In genomic region chr2:109433486-109433885, GRCh38 we compare ENCODE assay signal across 31 cellular contexts.
"Had no signal": no experiment of that assay in that cellular context is flagged by ENCODE, and none has a peak within 500 bp of the region (broad histone marks: within the 10 kb centered on the region; RNA-seq: fewer than 3 reads in every experiment).

No MANE protein-coding gene starts in this region.

- H3K27me3 ChIP-seq: cardiac muscle cell, MG63, Peyer's patch had no signal

- H3K36me3 Mint-ChIP-seq: activated naive CD4-positive, alpha-beta T cell treated with anti-CD3 and anti-CD28 coated beads, Interleukin-2, amount 10 ng/mL, durations not matched to agents 7 days and 5 days had no signal

- H3K9me3 ChIP-seq: MG63, Peyer's patch had no signal

- H3K4me1 Mint-ChIP-seq: activated CD4-positive, alpha-beta T cell treated with anti-CD3 and anti-CD28 coated beads for 36 hours; activated naive CD4-positive, alpha-beta T cell treated with anti-CD3 and anti-CD28 coated beads, Interleukin-2, amount 10 ng/mL, durations not matched to agents 7 days and 5 days had no signal

- H3K36me3 ChIP-seq: cardiac muscle cell, MG63, Peyer's patch, WERI-Rb-1 had no signal

- H3K27me3 Mint-ChIP-seq: activated CD4-positive, alpha-beta T cell treated with anti-CD3 and anti-CD28 coated beads for 36 hours; activated CD4-positive, alpha-beta T cell treated with anti-CD3 and anti-CD28 coated beads, Interleukin-2, amount 10 ng/mL, durations not matched to agents 7 days and 5 days; activated naive CD4-positive, alpha-beta T cell treated with anti-CD3 and anti-CD28 coated beads, Interleukin-2, amount 10 ng/mL, durations not matched to agents 7 days and 5 days; activated naive CD8-positive, alpha-beta T cell; activated T-cell treated with anti-CD3 and anti-CD28 coated beads, Interleukin-2, amount 50 U/mL, for 24 hours had no signal

- H3K4me1 ChIP-seq: Peyer's patch had no signal

- ATAC-seq: activated CD4-positive, alpha-beta T cell treated with anti-CD3 and anti-CD28 coated beads for 36 hours; activated CD4-positive, CD25-positive, alpha-beta regulatory T cell treated with anti-CD3 and anti-CD28 coated beads, Interleukin-2, amount 50 U/mL, for 24 hours; activated CD8-positive, alpha-beta T cell treated with anti-CD3 and anti-CD28 coated beads, Interleukin-2, amount 10 ng/mL, durations not matched to agents 7 days and 5 days; PC-3 had no signal

- DNase-seq: activated CD4-positive, alpha-beta T cell treated with anti-CD3 and anti-CD28 coated beads for 36 hours; activated CD4-positive, alpha-beta T cell treated with anti-CD3 and anti-CD28 coated beads, Interleukin-2, amount 10 ng/mL, durations not matched to agents 7 days and 5 days; activated CD4-positive, alpha-beta T cell treated with anti-CD3 and anti-CD28 coated beads, Interleukin-2, amount 50 U/mL, for 48 hours; activated CD8-positive, alpha-beta T cell treated with anti-CD3 and anti-CD28 coated beads, Interleukin-2, amount 10 ng/mL, durations not matched to agents 7 days and 5 days; activated naive CD4-positive, alpha-beta T cell treated with anti-CD3 and anti-CD28 coated beads, Interleukin-2, amount 10 ng/mL, durations not matched to agents 7 days and 5 days; activated T-cell treated with anti-CD3 and anti-CD28 coated beads, Interleukin-2, amount 50 U/mL, for 24 hours; amniotic stem cell; Kasumi-1; KG1; MG63; NCI-H1048; NCI-H1105 treated with DMSO at 0.1 percent for 48 hours; NCI-H1436; NCI-H1694; NCI-H1930; NCI-H345; NCI-H524 treated with DMSO at 0.1 percent for 48 hours; NK-92 treated with Interleukin-12 subunit alpha and Interleukin-12 subunit beta, amount 100 ng/mL, for 24 hours; PC-3; Right ventricle myocardium superior; RPMI8226; SW 1271; T-helper 1 cell; T-helper 2 cell; T-helper 9 cell; WERI-Rb-1 had no signal

- H3K27ac ChIP-seq: cardiac muscle cell, Peyer's patch, WERI-Rb-1 had no signal

- H3K9me3 Mint-ChIP-seq: activated CD4-positive, alpha-beta T cell treated with anti-CD3 and anti-CD28 coated beads, Interleukin-2, amount 10 ng/mL, durations not matched to agents 7 days and 5 days; activated naive CD4-positive, alpha-beta T cell treated with anti-CD3 and anti-CD28 coated beads, Interleukin-2, amount 10 ng/mL, durations not matched to agents 7 days and 5 days; activated T-cell treated with anti-CD3 and anti-CD28 coated beads, Interleukin-2, amount 50 U/mL, for 24 hours; activated T-helper 2 cell treated with anti-CD3 and anti-CD28 coated beads, Interferon-gamma antibody, Interleukin-2, Interleukin-4, amounts not matched to agents 10 μg/mL and 5 μg/mL and 100 μg/mL, durations not matched to agents 14 hours and 24 hours and 36 hours had no signal

- H3K4me3 Mint-ChIP-seq: activated CD4-positive, alpha-beta T cell treated with anti-CD3 and anti-CD28 coated beads for 36 hours; activated CD4-positive, alpha-beta T cell treated with anti-CD3 and anti-CD28 coated beads, Interleukin-2, amount 10 ng/mL, durations not matched to agents 7 days and 5 days; activated CD8-positive, alpha-beta T cell treated with anti-CD3 and anti-CD28 coated beads, Interleukin-2, amount 10 ng/mL, durations not matched to agents 7 days and 5 days; activated naive CD4-positive, alpha-beta T cell treated with anti-CD3 and anti-CD28 coated beads, Interleukin-2, amount 10 ng/mL, durations not matched to agents 7 days and 5 days; activated naive CD8-positive, alpha-beta T cell; activated T-cell treated with anti-CD3 and anti-CD28 coated beads, Interleukin-2, amount 50 U/mL, for 24 hours had no signal

- H3K27ac Mint-ChIP-seq: activated CD4-positive, alpha-beta T cell treated with anti-CD3 and anti-CD28 coated beads for 36 hours; activated CD4-positive, alpha-beta T cell treated with anti-CD3 and anti-CD28 coated beads, Interleukin-2, amount 10 ng/mL, durations not matched to agents 7 days and 5 days; activated CD8-positive, alpha-beta T cell treated with anti-CD3 and anti-CD28 coated beads, Interleukin-2, amount 10 ng/mL, durations not matched to agents 7 days and 5 days; activated naive CD4-positive, alpha-beta T cell treated with anti-CD3 and anti-CD28 coated beads, Interleukin-2, amount 10 ng/mL, durations not matched to agents 7 days and 5 days; activated naive CD8-positive, alpha-beta T cell; activated T-cell treated with anti-CD3 and anti-CD28 coated beads, Interleukin-2, amount 50 U/mL, for 24 hours; activated T-helper 2 cell treated with anti-CD3 and anti-CD28 coated beads, Interferon-gamma antibody, Interleukin-2, Interleukin-4, amounts not matched to agents 10 μg/mL and 5 μg/mL and 100 μg/mL, durations not matched to agents 14 hours and 24 hours and 36 hours had no signal

- H3K4me3 ChIP-seq: cardiac muscle cell, MG63, Peyer's patch had no signal
